Comparison of ENCODE assay signal across 1 cellular context in the genomic region with DNA sequence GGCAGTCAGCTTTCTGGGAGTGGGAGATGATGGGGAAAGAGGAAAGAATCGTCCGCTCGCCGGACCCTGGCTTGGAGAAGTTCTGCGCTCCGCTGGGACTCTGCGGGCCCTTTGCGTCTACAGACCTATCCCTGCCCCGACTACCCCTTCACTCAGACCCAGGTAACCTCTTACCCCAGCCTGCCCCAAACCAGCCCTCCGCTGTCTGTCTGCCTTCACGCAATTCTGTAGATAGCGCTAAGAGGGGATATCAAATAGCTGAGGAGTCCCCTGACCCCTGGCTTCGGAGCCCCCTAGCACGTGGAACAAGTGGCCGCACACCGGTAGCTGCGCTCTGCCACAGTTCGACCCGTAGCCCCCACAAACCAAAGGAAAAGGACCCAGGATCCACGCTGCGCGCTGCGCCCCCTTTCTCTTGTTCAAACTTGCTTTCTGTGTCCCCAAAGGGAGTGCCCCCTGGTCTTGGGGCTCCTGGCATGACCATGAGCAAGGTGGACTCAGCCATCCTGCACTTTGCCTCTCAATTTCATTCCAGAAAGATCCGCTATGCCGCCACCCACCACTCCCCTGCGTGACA.
TF ChIP-seq lines count a peak whose summit lies in the region.

No MANE protein-coding gene starts in this region.

TF ChIP-seq in HCT116, 20 proteins besides CTCF, POLR2A, EP300 and RAD21 (continued from another document):
- TF ChIP-seq, protein P1, sequence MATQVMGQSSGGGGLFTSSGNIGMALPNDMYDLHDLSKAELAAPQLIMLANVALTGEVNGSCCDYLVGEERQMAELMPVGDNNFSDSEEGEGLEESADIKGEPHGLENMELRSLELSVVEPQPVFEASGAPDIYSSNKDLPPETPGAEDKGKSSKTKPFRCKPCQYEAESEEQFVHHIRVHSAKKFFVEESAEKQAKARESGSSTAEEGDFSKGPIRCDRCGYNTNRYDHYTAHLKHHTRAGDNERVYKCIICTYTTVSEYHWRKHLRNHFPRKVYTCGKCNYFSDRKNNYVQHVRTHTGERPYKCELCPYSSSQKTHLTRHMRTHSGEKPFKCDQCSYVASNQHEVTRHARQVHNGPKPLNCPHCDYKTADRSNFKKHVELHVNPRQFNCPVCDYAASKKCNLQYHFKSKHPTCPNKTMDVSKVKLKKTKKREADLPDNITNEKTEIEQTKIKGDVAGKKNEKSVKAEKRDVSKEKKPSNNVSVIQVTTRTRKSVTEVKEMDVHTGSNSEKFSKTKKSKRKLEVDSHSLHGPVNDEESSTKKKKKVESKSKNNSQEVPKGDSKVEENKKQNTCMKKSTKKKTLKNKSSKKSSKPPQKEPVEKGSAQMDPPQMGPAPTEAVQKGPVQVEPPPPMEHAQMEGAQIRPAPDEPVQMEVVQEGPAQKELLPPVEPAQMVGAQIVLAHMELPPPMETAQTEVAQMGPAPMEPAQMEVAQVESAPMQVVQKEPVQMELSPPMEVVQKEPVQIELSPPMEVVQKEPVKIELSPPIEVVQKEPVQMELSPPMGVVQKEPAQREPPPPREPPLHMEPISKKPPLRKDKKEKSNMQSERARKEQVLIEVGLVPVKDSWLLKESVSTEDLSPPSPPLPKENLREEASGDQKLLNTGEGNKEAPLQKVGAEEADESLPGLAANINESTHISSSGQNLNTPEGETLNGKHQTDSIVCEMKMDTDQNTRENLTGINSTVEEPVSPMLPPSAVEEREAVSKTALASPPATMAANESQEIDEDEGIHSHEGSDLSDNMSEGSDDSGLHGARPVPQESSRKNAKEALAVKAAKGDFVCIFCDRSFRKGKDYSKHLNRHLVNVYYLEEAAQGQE (IDR thresholded peaks at IDR 0.05; ENCODE audit: low read depth), result no peak
- TF ChIP-seq, protein P2, sequence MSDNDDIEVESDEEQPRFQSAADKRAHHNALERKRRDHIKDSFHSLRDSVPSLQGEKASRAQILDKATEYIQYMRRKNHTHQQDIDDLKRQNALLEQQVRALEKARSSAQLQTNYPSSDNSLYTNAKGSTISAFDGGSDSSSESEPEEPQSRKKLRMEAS (IDR thresholded peaks at IDR 0.05), result no peak
- TF ChIP-seq EZH2phosphoT487 (IDR thresholded peaks at IDR 0.05; ENCODE audit: borderline replicate concordance) (no peak), FOSL1 (IDR thresholded peaks at IDR 0.05; ENCODE audit: low read depth) (no peak), ZNF274 (IDR thresholded peaks at IDR 0.05; ENCODE audit: low read depth, low read length) (no peak), SRF (IDR thresholded peaks at IDR 0.05; ENCODE audit: low read depth) (no peak), CEBPB (IDR thresholded peaks at IDR 0.05; ENCODE audit: low read depth) (no peak), SP1 (IDR thresholded peaks at IDR 0.05; ENCODE audit: low read depth) (no peak), YY1 (IDR thresholded peaks at IDR 0.05; ENCODE audit: extremely low read depth, insufficient replicate concordance, low read depth, low read length) (no peak), JUND (IDR thresholded peaks at IDR 0.05) (no peak), SIN3A (IDR thresholded peaks at IDR 0.05; ENCODE audit: low read depth) (no peak)
- TF ChIP-seq, protein P3, sequence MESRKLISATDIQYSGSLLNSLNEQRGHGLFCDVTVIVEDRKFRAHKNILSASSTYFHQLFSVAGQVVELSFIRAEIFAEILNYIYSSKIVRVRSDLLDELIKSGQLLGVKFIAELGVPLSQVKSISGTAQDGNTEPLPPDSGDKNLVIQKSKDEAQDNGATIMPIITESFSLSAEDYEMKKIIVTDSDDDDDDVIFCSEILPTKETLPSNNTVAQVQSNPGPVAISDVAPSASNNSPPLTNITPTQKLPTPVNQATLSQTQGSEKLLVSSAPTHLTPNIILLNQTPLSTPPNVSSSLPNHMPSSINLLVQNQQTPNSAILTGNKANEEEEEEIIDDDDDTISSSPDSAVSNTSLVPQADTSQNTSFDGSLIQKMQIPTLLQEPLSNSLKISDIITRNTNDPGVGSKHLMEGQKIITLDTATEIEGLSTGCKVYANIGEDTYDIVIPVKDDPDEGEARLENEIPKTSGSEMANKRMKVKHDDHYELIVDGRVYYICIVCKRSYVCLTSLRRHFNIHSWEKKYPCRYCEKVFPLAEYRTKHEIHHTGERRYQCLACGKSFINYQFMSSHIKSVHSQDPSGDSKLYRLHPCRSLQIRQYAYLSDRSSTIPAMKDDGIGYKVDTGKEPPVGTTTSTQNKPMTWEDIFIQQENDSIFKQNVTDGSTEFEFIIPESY (IDR thresholded peaks at IDR 0.05; ENCODE audit: extremely low read depth, insufficient replicate concordance, low read length), result no peak
